ENCODE assay signal across 1 cellular context in the genomic region with DNA sequence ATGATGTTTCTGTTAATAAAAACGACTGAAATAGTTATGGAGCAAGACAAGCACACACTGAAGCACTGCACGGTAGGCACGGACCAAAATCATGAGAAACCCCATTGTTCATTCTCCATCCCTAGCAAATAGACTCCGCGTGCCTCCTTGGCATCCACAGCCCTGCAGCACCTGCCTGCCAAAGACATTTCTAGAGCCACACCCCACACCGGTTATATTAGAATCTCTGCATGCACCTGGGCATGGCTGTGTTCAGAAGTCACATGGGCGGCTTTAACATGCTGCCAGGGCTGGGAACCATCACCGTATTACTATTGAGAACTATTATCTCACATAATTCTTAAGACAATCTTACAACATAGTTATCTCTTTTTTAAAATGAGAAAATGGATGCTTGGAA.
TF ChIP-seq lines count a peak whose summit lies in the region.

No MANE protein-coding gene starts in this region.

TF ChIP-seq in GM23338, 12 proteins besides CTCF, POLR2A, EP300 and RAD21 (continued from another document):
- TF ChIP-seq ZNF462 (CRISPR knock-in tag; IDR thresholded peaks at IDR 0.05), result no peak
- TF ChIP-seq, protein P1, sequence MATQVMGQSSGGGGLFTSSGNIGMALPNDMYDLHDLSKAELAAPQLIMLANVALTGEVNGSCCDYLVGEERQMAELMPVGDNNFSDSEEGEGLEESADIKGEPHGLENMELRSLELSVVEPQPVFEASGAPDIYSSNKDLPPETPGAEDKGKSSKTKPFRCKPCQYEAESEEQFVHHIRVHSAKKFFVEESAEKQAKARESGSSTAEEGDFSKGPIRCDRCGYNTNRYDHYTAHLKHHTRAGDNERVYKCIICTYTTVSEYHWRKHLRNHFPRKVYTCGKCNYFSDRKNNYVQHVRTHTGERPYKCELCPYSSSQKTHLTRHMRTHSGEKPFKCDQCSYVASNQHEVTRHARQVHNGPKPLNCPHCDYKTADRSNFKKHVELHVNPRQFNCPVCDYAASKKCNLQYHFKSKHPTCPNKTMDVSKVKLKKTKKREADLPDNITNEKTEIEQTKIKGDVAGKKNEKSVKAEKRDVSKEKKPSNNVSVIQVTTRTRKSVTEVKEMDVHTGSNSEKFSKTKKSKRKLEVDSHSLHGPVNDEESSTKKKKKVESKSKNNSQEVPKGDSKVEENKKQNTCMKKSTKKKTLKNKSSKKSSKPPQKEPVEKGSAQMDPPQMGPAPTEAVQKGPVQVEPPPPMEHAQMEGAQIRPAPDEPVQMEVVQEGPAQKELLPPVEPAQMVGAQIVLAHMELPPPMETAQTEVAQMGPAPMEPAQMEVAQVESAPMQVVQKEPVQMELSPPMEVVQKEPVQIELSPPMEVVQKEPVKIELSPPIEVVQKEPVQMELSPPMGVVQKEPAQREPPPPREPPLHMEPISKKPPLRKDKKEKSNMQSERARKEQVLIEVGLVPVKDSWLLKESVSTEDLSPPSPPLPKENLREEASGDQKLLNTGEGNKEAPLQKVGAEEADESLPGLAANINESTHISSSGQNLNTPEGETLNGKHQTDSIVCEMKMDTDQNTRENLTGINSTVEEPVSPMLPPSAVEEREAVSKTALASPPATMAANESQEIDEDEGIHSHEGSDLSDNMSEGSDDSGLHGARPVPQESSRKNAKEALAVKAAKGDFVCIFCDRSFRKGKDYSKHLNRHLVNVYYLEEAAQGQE (IDR thresholded peaks at IDR 0.05; ENCODE audit: unreplicated experiment), result no peak
